In the genomic region with DNA sequence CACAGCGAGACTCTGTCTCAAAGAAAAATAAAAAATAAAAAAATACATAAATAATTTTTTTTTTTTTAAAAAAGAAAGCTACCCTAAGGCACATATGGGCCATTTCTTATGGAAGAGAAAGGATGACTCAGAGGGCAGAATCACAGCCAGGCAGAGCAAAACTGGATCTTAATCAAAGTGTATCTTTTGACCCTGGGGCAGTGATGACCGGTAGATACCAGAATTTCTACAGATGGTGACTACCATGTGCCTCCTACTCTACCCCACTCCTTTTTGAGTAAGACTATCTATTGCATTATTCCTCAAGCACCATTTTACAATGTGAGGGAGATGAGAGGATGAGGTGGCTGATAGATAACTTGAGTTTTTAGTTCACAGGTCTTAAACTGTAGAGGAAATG, we compare ENCODE assay signal across 16 cellular contexts. TPM values are rescaled to one million over a fixed set of nuclear protein-coding genes. Genes with fewer than 3 reads are reported as not detected.
DNase-seq lines count a peak whose midpoint lies in the region; ATAC-seq and TF ChIP-seq lines count a peak whose summit lies in the region.
"Had no signal": no experiment of that assay in that cellular context is flagged by ENCODE, and none has a peak within 500 bp of the region (broad histone marks: within the 10 kb centered on the region; RNA-seq: fewer than 3 reads in every experiment).

No MANE protein-coding gene starts in this region.

- no peak overlapping the region for H2BK12ac ChIP-seq in trophoblast cell (ENCODE audit: low read length)

- no peak overlapping the region for H3K4me3 Mint-ChIP-seq in T-helper 1 cell treated with Interleukin-12 subunit alpha and Interleukin-12 subunit beta and Interleukin-4 antibody, amounts not matched to agents 30 μg/mL and 1 μg/mL, for 36 hours
- H3K4me3 Mint-ChIP-seq: GM23338 had no signal

- TF ChIP-seq POLR2A in body of pancreas (IDR thresholded peaks at IDR 0.05), result no peak

- H3K27ac ChIP-seq in trophoblast cell (ENCODE audit: low read depth, low read length) (no peak overlapping the region), body of pancreas (no peak overlapping the region)
- H3K27ac ChIP-seq: C4-2B had no signal

- H3K27me3 Mint-ChIP-seq in T-helper 1 cell treated with Interleukin-12 subunit alpha and Interleukin-12 subunit beta and Interleukin-4 antibody, amounts not matched to agents 30 μg/mL and 1 μg/mL, for 36 hours (ENCODE audit: low read depth), result no peaks in the 10 kb centered on the region

- H3K4me2 ChIP-seq in trophoblast cell (ENCODE audit: low read length), result no peak overlapping the region
- H3K4me2 ChIP-seq: GM23338 had no signal

- no peaks in the 10 kb centered on the region for H3K4me1 ChIP-seq in trophoblast cell (ENCODE audit: control insufficient read depth in 1 of 2, insufficient read depth in 2 of 2, low read length in 2 of 2)
- no peaks in the 10 kb centered on the region for H3K4me1 ChIP-seq in body of pancreas

- ATAC-seq in body of pancreas, result no peak
- ATAC-seq: GM23338 had no signal

- H3K14ac ChIP-seq in trophoblast cell (ENCODE audit: low read length), result no peak overlapping the region

- H3K4ac ChIP-seq in trophoblast cell (ENCODE audit: low read depth, low read length), result no peak overlapping the region

- no peak overlapping the region for H3K23ac ChIP-seq in trophoblast cell (ENCODE audit: low read length)

- H3K9me3 Mint-ChIP-seq in T-helper 1 cell treated with Interleukin-12 subunit alpha and Interleukin-12 subunit beta and Interleukin-4 antibody, amounts not matched to agents 30 μg/mL and 1 μg/mL, for 36 hours, result no peaks in the 10 kb centered on the region
- H3K9me3 Mint-ChIP-seq: GM23338 had no signal

- no peak overlapping the region for H2BK120ac ChIP-seq in trophoblast cell (ENCODE audit: insufficient read depth, low read length, poor library complexity)

- TF ChIP-seq CTCF in epithelial cell of esophagus (IDR thresholded peaks at IDR 0.05; ENCODE audit: insufficient read depth, low read depth, low read length, missing control alignments) (no peak), body of pancreas (IDR thresholded peaks at IDR 0.05) (no peak)

- peaks cover 49% of the 10 kb centered on the region for H3K4me1 Mint-ChIP-seq in T-helper 1 cell treated with Interleukin-12 subunit alpha and Interleukin-12 subunit beta and Interleukin-4 antibody, amounts not matched to agents 30 μg/mL and 1 μg/mL, for 36 hours (ENCODE audit: low read depth)

- no peak overlapping the region for H2BK5ac ChIP-seq in trophoblast cell (ENCODE audit: low read depth, low read length, poor library complexity)

- H3K18ac ChIP-seq in trophoblast cell (ENCODE audit: low read length), result no peak overlapping the region

- H3K4me3 ChIP-seq in MG63, result no peak overlapping the region
- H3K4me3 ChIP-seq in epithelial cell of esophagus (ENCODE audit: low read length), result no peak overlapping the region
- no peak overlapping the region for H3K4me3 ChIP-seq in trophoblast cell (ENCODE audit: low read depth, low read length)
- no peak overlapping the region for H3K4me3 ChIP-seq in body of pancreas
- H3K4me3 ChIP-seq: GM23338 had no signal

- no peaks in the 10 kb centered on the region for H3K9me3 ChIP-seq in MG63
- H3K9me3 ChIP-seq in trophoblast cell (ENCODE audit: insufficient read depth, low read depth, low read length), result no peaks in the 10 kb centered on the region
- H3K9me3 ChIP-seq in body of pancreas, result no peaks in the 10 kb centered on the region

- intact Hi-C loops in body of pancreas (cut with DNase I), result no loop called here

- H3K36me3 ChIP-seq in MG63 (peaks cover 20% of the 10 kb centered on the region), trophoblast cell (ENCODE audit: control insufficient read depth in 1 of 2, insufficient read depth in 2 of 2, low read length in 2 of 2) (peaks cover 5 to 12% of the 10 kb centered on the region in 2 experiments), body of pancreas (replicated peaks in 1 of 2; ENCODE audit: insufficient read depth in 1 of 2, low read depth in 2 of 2) (peaks cover 0 to 38% of the 10 kb centered on the region in 2 donors)

- no peak overlapping the region for H3K9ac ChIP-seq in trophoblast cell (ENCODE audit: low read length)

- H4K8ac ChIP-seq in trophoblast cell (ENCODE audit: low read depth, low read length), result no peak overlapping the region

- peak overlapping the region; percentile 11 for H3K27ac Mint-ChIP-seq in T-helper 1 cell treated with Interleukin-12 subunit alpha and Interleukin-12 subunit beta and Interleukin-4 antibody, amounts not matched to agents 30 μg/mL and 1 μg/mL, for 36 hours
- H3K27ac Mint-ChIP-seq: GM23338 had no signal

- WGBS in trophoblast cell (ENCODE audit: extremely low coverage, insufficient coverage, insufficient read length), result no CpG with 5 or more reads among the region's 2 CpGs
- 90 to 91% methylated on average over 2 of the region's 2 CpGs for WGBS in body of pancreas, 2 donors

- no peaks in the 10 kb centered on the region for H3K79me2 ChIP-seq in trophoblast cell (ENCODE audit: control insufficient read depth, insufficient read depth, low read length, poor library complexity)

- peaks cover 78% of the 10 kb centered on the region for H3K36me3 Mint-ChIP-seq in T-helper 1 cell treated with Interleukin-12 subunit alpha and Interleukin-12 subunit beta and Interleukin-4 antibody, amounts not matched to agents 30 μg/mL and 1 μg/mL, for 36 hours (ENCODE audit: low read depth)

- no peak overlapping the region for H2AK5ac ChIP-seq in trophoblast cell (ENCODE audit: low read length)

- H4K91ac ChIP-seq in trophoblast cell (ENCODE audit: low read depth, low read length), result peak overlapping the region; percentile 30

- DNase-seq in T-helper 1 cell, result no peak
- DNase-seq in MG63, result peak; percentile 9
- peak; percentile 55 for DNase-seq in epithelial cell of esophagus (ENCODE audit: low read depth)
- DNase-seq in trophoblast cell, result peak; percentile 85 to 95
- no peak for DNase-seq in Kasumi-1 (lab: John Stamatoyannopoulos, UW)
- DNase-seq in NCI-H2029 (lab: John Stamatoyannopoulos, UW), result no peak
- DNase-seq in body of pancreas, result no peak
- DNase-seq: 8988T, GDM1, NCI-H1105, NCI-H1694 treated with DMSO at 0.1 percent for 48 hours, NCI-H446, SHP77 had no signal

- no peaks in the 10 kb centered on the region for H3K79me1 ChIP-seq in trophoblast cell (ENCODE audit: low read length)

- H2AFZ ChIP-seq in trophoblast cell (ENCODE audit: insufficient read depth, low read length, poor library complexity), result no peak overlapping the region
- H2AFZ ChIP-seq: GM23338 had no signal

- H4K12ac ChIP-seq in trophoblast cell (ENCODE audit: low read depth, low read length), result no peak overlapping the region

- no peaks in the 10 kb centered on the region for H3K27me3 ChIP-seq in MG63
- H3K27me3 ChIP-seq in trophoblast cell (ENCODE audit: insufficient read depth, low read length), result no peaks in the 10 kb centered on the region
- no peaks in the 10 kb centered on the region for H3K27me3 ChIP-seq in body of pancreas

RNA-seq across cellular contexts. Expression of gene TARS3, which starts 26.0 kb away (rescaled TPM):
- total RNA-seq in MG63 (2014; rRNA removed; shearing (Covaris generic); ENCODE audit: low replicate concordance), result 9.1 and 11.4 TPM in 2 replicates
- 9.3 and 9.9 TPM in 2 replicates for polyA plus RNA-seq in trophoblast cell (2013)
- 10 to 100 TPM; 15.0 to 70.5 TPM for total RNA-seq in body of pancreas

RNA-seq across cellular contexts. Expression of gene TM2D3, which starts 46.1 kb away (rescaled TPM):
- total RNA-seq in MG63 (2014; rRNA removed; shearing (Covaris generic); ENCODE audit: low replicate concordance), result 32.8 and 51.4 TPM in 2 replicates
- 31.0 and 33.1 TPM in 2 replicates for polyA plus RNA-seq in trophoblast cell (2013)
- 10 to 100 TPM; 28.3 to 30.9 TPM for total RNA-seq in body of pancreas

Comparison
In these comparisons a context has a peak if more than half of its experiments do, and no peak if none do; other contexts are left out.
1. DNase-seq: peak in MG63 (single experiment), epithelial cell of esophagus (single experiment) and trophoblast cell (2 of 2); none in T-helper 1 cell (0 of 5), Kasumi-1 (0 of 2), NCI-H2029 (single experiment) and body of pancreas (0 of 4).